1 cellular context compared by ENCODE assay signal in genomic region chr18:24362757-24363156, GRCh38.
TF ChIP-seq lines count a peak whose summit lies in the region.

No MANE protein-coding gene starts in this region.

TF ChIP-seq in H1, 55 proteins besides CTCF, POLR2A, EP300 and RAD21:
- no peak for TF ChIP-seq GABPA (IDR thresholded peaks at IDR 0.05; ENCODE audit: borderline replicate concordance, insufficient read depth, low read length)
- no peak for TF ChIP-seq HDAC2 (IDR thresholded peaks at IDR 0.05; ENCODE audit: borderline replicate concordance in 1 of 2, low read depth in 2 of 2, low read length in 2 of 2)
